Comparison of ENCODE assay signal across 10 cellular contexts in genomic region chr6:26360451-26361416, GRCh38. TPM values are rescaled to one million over a fixed set of nuclear protein-coding genes. Genes with fewer than 3 reads are reported as not detected.
DNase-seq lines count a peak whose midpoint lies in the region; ATAC-seq and TF ChIP-seq lines count a peak whose summit lies in the region.
"Had no signal": no experiment of that assay in that cellular context is flagged by ENCODE, and none has a peak within 500 bp of the region (broad histone marks: within the 10 kb centered on the region; RNA-seq: fewer than 3 reads in every experiment).

No MANE protein-coding gene starts in this region.

- H3K27ac ChIP-seq in effector memory CD4-positive, alpha-beta T cell (ENCODE audit: insufficient read depth, low read length, poor library complexity, severe bottlenecking), result no peak overlapping the region

- no peak overlapping the region for H3K4me3 Mint-ChIP-seq in osteocyte (ENCODE audit: unreplicated experiment)

- H3K27ac Mint-ChIP-seq in osteocyte (ENCODE audit: unreplicated experiment), result no peak overlapping the region

- ATAC-seq in GM18861 (IDR thresholded peaks at IDR 0.05; ENCODE audit: unreplicated experiment) (peak; percentile 24), GM21423 (IDR thresholded peaks at IDR 0.05; ENCODE audit: unreplicated experiment) (peak; percentile 48), HG03442 (IDR thresholded peaks at IDR 0.05; ENCODE audit: unreplicated experiment) (peak; percentile 40)

- H3K36me3 Mint-ChIP-seq in osteocyte (ENCODE audit: unreplicated experiment), result no peaks in the 10 kb centered on the region

- H3K4me3 ChIP-seq in effector memory CD4-positive, alpha-beta T cell (ENCODE audit: insufficient read depth, low read depth, low read length, poor library complexity, severe bottlenecking), result peak overlapping the region; percentile 31

- peaks cover 2% of the 10 kb centered on the region for H3K4me1 Mint-ChIP-seq in osteocyte (ENCODE audit: unreplicated experiment)

- H3K4me1 ChIP-seq in effector memory CD4-positive, alpha-beta T cell (ENCODE audit: control insufficient read depth, insufficient read depth, low read length, poor library complexity, severe bottlenecking), result peaks cover 19% of the 10 kb centered on the region

- no peaks in the 10 kb centered on the region for H3K27me3 ChIP-seq in effector memory CD4-positive, alpha-beta T cell (replicated peaks; ENCODE audit: control insufficient read depth, insufficient read depth, low read length, poor library complexity, severe bottlenecking)

- no peaks in the 10 kb centered on the region for H3K36me3 ChIP-seq in effector memory CD4-positive, alpha-beta T cell (ENCODE audit: control insufficient read depth, insufficient read depth, low read length)

- no peaks in the 10 kb centered on the region for H3K9me3 Mint-ChIP-seq in osteocyte (ENCODE audit: unreplicated experiment)

- no peaks in the 10 kb centered on the region for H3K27me3 Mint-ChIP-seq in osteocyte (ENCODE audit: unreplicated experiment)

- no peaks in the 10 kb centered on the region for H3K9me3 ChIP-seq in effector memory CD4-positive, alpha-beta T cell (ENCODE audit: control insufficient read depth, low read length)

- DNase-seq in effector memory CD4-positive, alpha-beta T cell, result no peak
- DNase-seq in NCI-H1105 treated with DMSO at 0.1 percent for 48 hours (lab: John Stamatoyannopoulos, UW) (no peak), KBM-7 (no peak), dermis blood vessel endothelial cell (no peak), osteocyte (ENCODE audit: extremely low spot score, unreplicated experiment) (no peak)
- DNase-seq: head of caudate nucleus, substantia nigra had no signal

- in situ Hi-C loops in KBM-7 (cut with MboI; ENCODE audit: low pct_unique_long_range_greater_than_20kb, low sequenced_read_pairs), result no loop called here

- no peak for TF ChIP-seq CTCF in osteocyte (IDR thresholded peaks at IDR 0.05)

RNA-seq across cellular contexts. Expression of gene BTN3A2, which starts 4.3 kb away (rescaled TPM):
- 28.8 and 44.4 TPM in 2 replicates for total RNA-seq in dermis blood vessel endothelial cell
- total RNA-seq in osteocyte, result 17.6 and 22.7 TPM in 2 replicates

RNA-seq across cellular contexts. Expression of gene BTN2A2, which starts 22.2 kb away (rescaled TPM):
- total RNA-seq in dermis blood vessel endothelial cell (13.8 and 15.0 TPM in 2 replicates), osteocyte (27.8 and 32.0 TPM in 2 replicates)

RNA-seq across cellular contexts. Expression of gene BTN3A1, which starts 41.3 kb away (rescaled TPM):
- total RNA-seq in dermis blood vessel endothelial cell (21.7 and 25.0 TPM in 2 replicates), osteocyte (17.1 and 21.1 TPM in 2 replicates)
